In genomic region chr2:61470965-61471904, GRCh38 we compare ENCODE assay signal across 1 cellular context.
TF ChIP-seq lines count a peak whose summit lies in the region.

USP34 (minus strand) TSS chr2:61471087; CDS start chr2:61470692, 395 bp downstream.

TF ChIP-seq in HepG2, 621 proteins besides CTCF, POLR2A, EP300 and RAD21 (continued from another document and continues in another):
- TF ChIP-seq HMGXB3 (CRISPR knock-in tag; IDR thresholded peaks at IDR 0.05; ENCODE audit: borderline replicate concordance) (peak; percentile 45; the same call in 1 of the 2 replicates), NFYC (CRISPR knock-in tag; IDR thresholded peaks at IDR 0.05) (peak; percentile 37), MED8 (CRISPR knock-in tag; IDR thresholded peaks at IDR 0.05; ENCODE audit: insufficient replicate concordance) (no peak), TBL1XR1 (IDR thresholded peaks at IDR 0.05; ENCODE audit: borderline replicate concordance, low read length, partially characterized antibody) (peak; percentile 62), ZNF816 (CRISPR knock-in tag; IDR thresholded peaks at IDR 0.05; ENCODE audit: borderline replicate concordance) (0 out of 2 replicates have a peak, but pooled peaks have one; percentile 34), MAFF (IDR thresholded peaks at IDR 0.05; ENCODE audit: low read depth, low read length) (no peak), BRD4 (CRISPR knock-in tag; IDR thresholded peaks at IDR 0.05) (peak; percentile 87), CREB3 (CRISPR knock-in tag; IDR thresholded peaks at IDR 0.05) (no peak; the same call in 1 of the 2 replicates), JUNB (CRISPR knock-in tag; IDR thresholded peaks at IDR 0.05; ENCODE audit: borderline replicate concordance) (no peak), ZNF547 (CRISPR knock-in tag; IDR thresholded peaks at IDR 0.05) (peak; percentile 4; the same call in 1 of the 2 replicates), MXD4 (CRISPR knock-in tag; IDR thresholded peaks at IDR 0.05) (peak; percentile 71), ZNF687 (CRISPR knock-in tag; IDR thresholded peaks at IDR 0.05) (peak; percentile 87), FOXK2 (IDR thresholded peaks at IDR 0.05) (peak; percentile 17; the same call in 1 of the 2 replicates), E2F2 (CRISPR knock-in tag; IDR thresholded peaks at IDR 0.05; ENCODE audit: borderline replicate concordance) (no peak), ZNF343 (CRISPR knock-in tag; IDR thresholded peaks at IDR 0.05) (peak; percentile 86; the same call in 1 of the 2 replicates), RXRA (CRISPR knock-in tag; IDR thresholded peaks at IDR 0.05) (peak; percentile 73; the same call in 1 of the 2 replicates), PLSCR1 (CRISPR knock-in tag; IDR thresholded peaks at IDR 0.05; ENCODE audit: borderline replicate concordance) (0 out of 2 replicates have a peak, but pooled peaks have one; percentile 71), HDAC6 (IDR thresholded peaks at IDR 0.05; ENCODE audit: low read depth, low read length) (0 out of 2 replicates have a peak, but pooled peaks have one; percentile 31), ARID2 (CRISPR knock-in tag; IDR thresholded peaks at IDR 0.05; ENCODE audit: borderline replicate concordance) (no peak), AHDC1 (CRISPR knock-in tag; IDR thresholded peaks at IDR 0.05; ENCODE audit: borderline replicate concordance) (peak; percentile 64; the same call in 1 of the 2 replicates), IRF9 (CRISPR knock-in tag; IDR thresholded peaks at IDR 0.05; ENCODE audit: borderline replicate concordance) (peak; percentile 92), CC2D1A (CRISPR knock-in tag; IDR thresholded peaks at IDR 0.05) (no peak), CSRNP1 (CRISPR knock-in tag; IDR thresholded peaks at IDR 0.05) (peak; percentile 73), ZNF577 (CRISPR knock-in tag; IDR thresholded peaks at IDR 0.05; ENCODE audit: borderline replicate concordance, low read depth) (no peak), POGZ (CRISPR knock-in tag; IDR thresholded peaks at IDR 0.05) (peak; percentile 48), ZNF260 (CRISPR knock-in tag; IDR thresholded peaks at IDR 0.05; ENCODE audit: borderline replicate concordance, low read depth) (no peak), ZSCAN22 (CRISPR knock-in tag; IDR thresholded peaks at IDR 0.05) (peak; percentile 55; the same call in 1 of the 2 replicates), BRF2 (CRISPR knock-in tag; IDR thresholded peaks at IDR 0.05) (0 out of 2 replicates have a peak, but pooled peaks have one; percentile 48), ZNF460 (CRISPR knock-in tag; IDR thresholded peaks at IDR 0.05; ENCODE audit: borderline replicate concordance) (peak; percentile 31; the same call in 1 of the 2 replicates), HOMEZ (CRISPR knock-in tag; IDR thresholded peaks at IDR 0.05; ENCODE audit: low read depth) (peak; percentile 17; the same call in 1 of the 2 replicates), SMAD3 (CRISPR knock-in tag; IDR thresholded peaks at IDR 0.05) (peak; percentile 69; the same call in 1 of the 2 replicates)
